1 cellular context compared by ENCODE assay signal in genomic region chr20:63216041-63216848, GRCh38.
TF ChIP-seq lines count a peak whose summit lies in the region.

Gene YTHDF1 (minus strand): TSS chr20:63216131. CDS start chr20:63215892, 239 bp downstream.

TF ChIP-seq in HepG2, 621 proteins besides CTCF, POLR2A, EP300 and RAD21 (continued from another document and continues in another):
- TF ChIP-seq ZNF224 (CRISPR knock-in tag; IDR thresholded peaks at IDR 0.05) = peak; percentile 87
- TF ChIP-seq FOXJ3 (CRISPR knock-in tag; IDR thresholded peaks at IDR 0.05; ENCODE audit: borderline replicate concordance) = peak; percentile 75
- TF ChIP-seq ZNF543 (CRISPR knock-in tag; IDR thresholded peaks at IDR 0.05) = peak; percentile 98
- no peak; the same call in 1 of the 2 replicates for TF ChIP-seq NCOR1 (IDR thresholded peaks at IDR 0.05; ENCODE audit: borderline replicate concordance, low read length)
- peak; percentile 98 for TF ChIP-seq TFDP2 (CRISPR knock-in tag; IDR thresholded peaks at IDR 0.05)
- peak; percentile 94 for TF ChIP-seq ZNF772 (CRISPR knock-in tag; IDR thresholded peaks at IDR 0.05)
- TF ChIP-seq CSRNP2 (CRISPR knock-in tag; conservative IDR thresholded peaks at IDR 0.05; ENCODE audit: low read depth) = no peak
- TF ChIP-seq ZNF275 (CRISPR knock-in tag; IDR thresholded peaks at IDR 0.05; ENCODE audit: borderline replicate concordance) = peak; percentile 98
- TF ChIP-seq REPIN1 (CRISPR knock-in tag; IDR thresholded peaks at IDR 0.05; ENCODE audit: borderline replicate concordance, low read depth) = peak; percentile 93
- peak; percentile 86 for TF ChIP-seq GATAD1 (CRISPR knock-in tag; IDR thresholded peaks at IDR 0.05)
- TF ChIP-seq ZNF691 (CRISPR knock-in tag; IDR thresholded peaks at IDR 0.05; ENCODE audit: borderline replicate concordance, low read depth) = peak; percentile 97
- peak; percentile 87 for TF ChIP-seq ZNF800 (CRISPR knock-in tag; IDR thresholded peaks at IDR 0.05)
- peak; percentile 88; the same call in 1 of the 2 replicates for TF ChIP-seq CREB3 (CRISPR knock-in tag; IDR thresholded peaks at IDR 0.05)
- TF ChIP-seq ZBTB34 (CRISPR knock-in tag; IDR thresholded peaks at IDR 0.05) = peak; percentile 73
- peak; percentile 89 for TF ChIP-seq THAP11 (CRISPR knock-in tag; IDR thresholded peaks at IDR 0.05)
- TF ChIP-seq ATRX (CRISPR knock-in tag; IDR thresholded peaks at IDR 0.05; ENCODE audit: borderline replicate concordance) = no peak
- TF ChIP-seq KAT7 (CRISPR knock-in tag; IDR thresholded peaks at IDR 0.05; ENCODE audit: borderline replicate concordance) = peak; percentile 57; the same call in 1 of the 2 replicates
- TF ChIP-seq ZNF20 (CRISPR knock-in tag; IDR thresholded peaks at IDR 0.05) = 0 out of 2 replicates have a peak, but pooled peaks have one; percentile 42
- TF ChIP-seq NFRKB (IDR thresholded peaks at IDR 0.05) = no peak
- TF ChIP-seq ATF7 (IDR thresholded peaks at IDR 0.05) = no peak
- peak; percentile 87 for TF ChIP-seq ATF7 (CRISPR knock-in tag; IDR thresholded peaks at IDR 0.05)
- TF ChIP-seq PBX3 (CRISPR knock-in tag; IDR thresholded peaks at IDR 0.05; ENCODE audit: borderline replicate concordance) = peak; percentile 80; the same call in 1 of the 2 replicates
- peak; percentile 97 for TF ChIP-seq BRF2 (CRISPR knock-in tag; IDR thresholded peaks at IDR 0.05)
- TF ChIP-seq ELF4 (CRISPR knock-in tag; IDR thresholded peaks at IDR 0.05; ENCODE audit: borderline replicate concordance) = no peak
- TF ChIP-seq CCDC6 (CRISPR knock-in tag; IDR thresholded peaks at IDR 0.05) = peak; percentile 91
- TF ChIP-seq ZNF879 (CRISPR knock-in tag; IDR thresholded peaks at IDR 0.05) = 0 out of 2 replicates have a peak, but pooled peaks have one; percentile 84
- TF ChIP-seq DMAP1 (CRISPR knock-in tag; IDR thresholded peaks at IDR 0.05) = peak; percentile 91
- TF ChIP-seq ZFY (CRISPR knock-in tag; IDR thresholded peaks at IDR 0.05) = peak; percentile 92
- peak; percentile 32; the same call in 1 of the 2 replicates for TF ChIP-seq ZNF629 (CRISPR knock-in tag; conservative IDR thresholded peaks at IDR 0.05)
- peak; percentile 66; the same call in 1 of the 2 replicates for TF ChIP-seq ZNF260 (CRISPR knock-in tag; IDR thresholded peaks at IDR 0.05; ENCODE audit: borderline replicate concordance, low read depth)
- TF ChIP-seq SMAD3 (CRISPR knock-in tag; IDR thresholded peaks at IDR 0.05) = peak; percentile 16; the same call in 1 of the 2 replicates
- peak; percentile 77 for TF ChIP-seq ZHX1 (CRISPR knock-in tag; IDR thresholded peaks at IDR 0.05; ENCODE audit: low read depth)
- TF ChIP-seq ZNF503 (CRISPR knock-in tag; IDR thresholded peaks at IDR 0.05) = peak; percentile 88
- peak; percentile 92 for TF ChIP-seq IKZF5 (CRISPR knock-in tag; IDR thresholded peaks at IDR 0.05)
